ENCODE assay signal across 19 cellular contexts in genomic region chr6:109877028-109877726, GRCh38.
DNase-seq lines count a peak whose midpoint lies in the region; ATAC-seq, FAIRE-seq and TF ChIP-seq lines count a peak whose summit lies in the region.
"Had no signal": no experiment of that assay in that cellular context is flagged by ENCODE, and none has a peak within 500 bp of the region (broad histone marks: within the 10 kb centered on the region; RNA-seq: fewer than 3 reads in every experiment).

No MANE protein-coding gene starts in this region.

- peaks cover 9% of the 10 kb centered on the region for H3K27me3 Mint-ChIP-seq in activated CD4-positive, alpha-beta memory T cell treated with anti-CD3 and anti-CD28 coated beads for 36 hours
- H3K27me3 Mint-ChIP-seq in Calu3 (ENCODE audit: unreplicated experiment) = no peaks in the 10 kb centered on the region
- H3K27me3 Mint-ChIP-seq: activated naive CD8-positive, alpha-beta T cell treated with anti-CD3 and anti-CD28 coated beads, Interleukin-2, amount 50 U/mL, for 24 hours had no signal

- no peaks in the 10 kb centered on the region for H3K36me3 ChIP-seq in kidney (ENCODE audit: control insufficient read depth in 1 of 2, insufficient read depth in 2 of 2, low read length in 2 of 2)

- TF ChIP-seq CTCF in kidney (IDR thresholded peaks at IDR 0.05; ENCODE audit: borderline replicate concordance, extremely low read depth, insufficient read depth) (no peak), Calu3 (IDR thresholded peaks at IDR 0.05; ENCODE audit: unreplicated experiment) (no peak)

- POLR2A ChIA-PET in activated CD4-positive, alpha-beta memory T cell treated with anti-CD3 and anti-CD28 coated beads for 36 hours (lab: Charles Lee) = no interaction called here

- no peak for FAIRE-seq in kidney (lab: Jason Lieb, UNC)
- FAIRE-seq: urothelium cell line had no signal

- H3K4me1 Mint-ChIP-seq in activated CD4-positive, alpha-beta memory T cell treated with anti-CD3 and anti-CD28 coated beads for 36 hours (ENCODE audit: low read depth) = no peaks in the 10 kb centered on the region
- H3K4me1 Mint-ChIP-seq in Calu3 (ENCODE audit: low read depth, unreplicated experiment) = peaks cover 8% of the 10 kb centered on the region
- H3K4me1 Mint-ChIP-seq: CD4-positive, alpha-beta memory T cell had no signal

- no peak overlapping the region for H3K4me3 Mint-ChIP-seq in activated CD4-positive, alpha-beta memory T cell treated with anti-CD3 and anti-CD28 coated beads for 36 hours
- no peak overlapping the region for H3K4me3 Mint-ChIP-seq in Calu3 (ENCODE audit: low read depth, unreplicated experiment)
- H3K4me3 Mint-ChIP-seq: activated CD4-positive, alpha-beta memory T cell treated with anti-CD3 and anti-CD28 coated beads, Interleukin-2, amount 10 ng/mL, durations not matched to agents 7 days and 5 days; activated naive CD8-positive, alpha-beta T cell treated with anti-CD3 and anti-CD28 coated beads, Interleukin-2, amount 50 U/mL, for 24 hours; CD4-positive, alpha-beta memory T cell; WTC11 had no signal

- intact Hi-C loops in kidney (cut with DNase I) = no loop called here
- intact Hi-C loops in activated CD4-positive, alpha-beta memory T cell treated with anti-CD3 and anti-CD28 coated beads for 36 hours (cut with micrococcal nuclease) = no loop called here
- intact Hi-C loops in Calu3 (cut with micrococcal nuclease; ENCODE audit: unreplicated experiment) = no loop called here

- no peak overlapping the region for H3K27ac Mint-ChIP-seq in activated CD4-positive, alpha-beta memory T cell treated with anti-CD3 and anti-CD28 coated beads for 36 hours
- H3K27ac Mint-ChIP-seq in Calu3 (ENCODE audit: unreplicated experiment) = no peak overlapping the region
- H3K27ac Mint-ChIP-seq: activated CD4-positive, alpha-beta memory T cell treated with anti-CD3 and anti-CD28 coated beads, Interleukin-2, amount 10 ng/mL, durations not matched to agents 7 days and 5 days; activated naive CD8-positive, alpha-beta T cell treated with anti-CD3 and anti-CD28 coated beads, Interleukin-2, amount 50 U/mL, for 24 hours; CD4-positive, alpha-beta memory T cell had no signal

- no peaks in the 10 kb centered on the region for H3K9me3 ChIP-seq in kidney (ENCODE audit: control insufficient read depth in 1 of 2, low read length in 2 of 2)
- H3K9me3 ChIP-seq: body of pancreas had no signal

- ATAC-seq in HG03432 (IDR thresholded peaks at IDR 0.05; ENCODE audit: unreplicated experiment) = no peak
- ATAC-seq: activated naive CD8-positive, alpha-beta T cell treated with anti-CD3 and anti-CD28 coated beads, Interleukin-2, amount 50 U/mL, for 24 hours; body of pancreas; right cardiac atrium; WTC11 had no signal

- no peak overlapping the region for H3K9ac ChIP-seq in kidney (ENCODE audit: low read length in 2 of 2)

- BruUV-seq in Calu3 (replicated peaks; lab: Mats Ljungman, UMichigan) = no TSS peak

- H3K27ac ChIP-seq in kidney (ENCODE audit: low read depth in 2 of 2, low read length in 2 of 2) (peak overlapping the region; percentile 65 to 79), skin epidermis (peak overlapping the region in 15 of 21 experiments; percentile 0 to 90 (median 71))
- H3K27ac ChIP-seq: body of pancreas had no signal

- no peaks in the 10 kb centered on the region for H3K9me3 Mint-ChIP-seq in activated CD4-positive, alpha-beta memory T cell treated with anti-CD3 and anti-CD28 coated beads for 36 hours
- peaks cover 3% of the 10 kb centered on the region for H3K9me3 Mint-ChIP-seq in Calu3 (ENCODE audit: low read depth, unreplicated experiment)

- H3K4me3 ChIP-seq in kidney (ENCODE audit: low read length in 2 of 2) (peak overlapping the region; percentile 17 to 25), skin epidermis (no peak overlapping the region)
- H3K4me3 ChIP-seq: body of pancreas had no signal

- CTCF ChIA-PET in activated CD4-positive, alpha-beta memory T cell treated with anti-CD3 and anti-CD28 coated beads for 36 hours (lab: Charles Lee) = no interaction called here
- CTCF ChIA-PET in Calu3 (lab: Charles Lee) = no interaction called here

- H3K36me3 Mint-ChIP-seq in activated CD4-positive, alpha-beta memory T cell treated with anti-CD3 and anti-CD28 coated beads for 36 hours = no peaks in the 10 kb centered on the region
- no peaks in the 10 kb centered on the region for H3K36me3 Mint-ChIP-seq in Calu3 (ENCODE audit: insufficient read depth, unreplicated experiment)
- H3K36me3 Mint-ChIP-seq: CD4-positive, alpha-beta memory T cell had no signal

- DNase-seq in NCI-H2029 (lab: John Stamatoyannopoulos, UW) (peak; percentile 71), NCI-H69 (lab: John Stamatoyannopoulos, UW) (peak; percentile 52), kidney (no peak), Calu3 (no peak)
- DNase-seq in activated CD4-positive, alpha-beta memory T cell treated with anti-CD3 and anti-CD28 coated beads for 36 hours = no peak
- DNase-seq: activated CD4-positive, alpha-beta memory T cell treated with anti-CD3 and anti-CD28 coated beads, Interleukin-2, amount 10 ng/mL, durations not matched to agents 7 days and 5 days; activated effector memory CD4-positive, alpha-beta T cell treated with anti-CD3 and anti-CD28 coated beads, Interleukin-2, amount 50 U/mL, for 16 hours; activated naive CD8-positive, alpha-beta T cell treated with anti-CD3 and anti-CD28 coated beads, Interleukin-2, amount 50 U/mL, for 24 hours; body of pancreas; CD4-positive, alpha-beta memory T cell; effector memory CD4-positive, alpha-beta T cell; KG1; NCI-H2081 treated with DMSO at 0.1 percent for 48 hours; NCI-H524 treated with DMSO at 0.1 percent for 48 hours; right cardiac atrium had no signal

- H3K4me1 ChIP-seq in kidney (ENCODE audit: control insufficient read depth in 1 of 2, insufficient read depth in 1 of 2, low read depth in 1 of 2, low read length in 2 of 2) = peaks cover 2 to 6% of the 10 kb centered on the region in 2 donors
- H3K4me1 ChIP-seq: body of pancreas had no signal

Comparison
In these comparisons a context has a peak if more than half of its experiments do, and no peak if none do; other contexts are left out.
1. DNase-seq: peak in NCI-H2029 (single experiment) and NCI-H69 (single experiment); none in kidney (single experiment), activated CD4-positive, alpha-beta memory T cell treated with anti-CD3 and anti-CD28 coated beads for 36 hours (single experiment) and Calu3 (single experiment).
2. H3K4me3 ChIP-seq: peak in kidney (2 of 2); none in skin epidermis (0 of 7).